Comparison of ENCODE assay signal across 8 cellular contexts in genomic region chr15:42133892-42134502, GRCh38. TPM values are rescaled to one million over a fixed set of nuclear protein-coding genes. Genes with fewer than 3 reads are reported as not detected.
DNase-seq lines count a peak whose midpoint lies in the region; ATAC-seq and TF ChIP-seq lines count a peak whose summit lies in the region.

No MANE protein-coding gene starts in this region.

- H3K9me3 ChIP-seq in PC-3 (ENCODE audit: low read length) = no peaks in the 10 kb centered on the region
- no peaks in the 10 kb centered on the region for H3K9me3 ChIP-seq in left ventricle myocardium inferior (replicated peaks)

- no peaks in the 10 kb centered on the region for H3K9me3 Mint-ChIP-seq in HFFc6

- DNase-seq in CMK (ENCODE audit: low read depth) = peak; percentile 27
- DNase-seq in HFFc6 = peak; percentile 35
- peak; percentile 79 for DNase-seq in PC-3
- peak; percentile 12 for DNase-seq in activated T-helper 1 cell treated with Interleukin-2 at 50 U/mL for 16 hours (ENCODE audit: low read depth)
- DNase-seq in left ventricle myocardium inferior = no peak
- DNase-seq in stimulated activated CD4-positive, alpha-beta T cell treated with anti-CD3 and anti-CD28 coated beads, Interleukin-1b, Interleukin-23, amount 100 ng/mL, for 48 hours = peak; percentile 72
- no peak for DNase-seq in cortex of kidney (lab: John Stamatoyannopoulos, UW)

- CTCF ChIA-PET in PC-3 (lab: Charles Lee) = interaction anchor here (0.6 to 3.8 kb wide), 2 partner anchors 9 to 49 kb away, joined by 3 to 19 read pairs; no protein-coding TSS in a partner anchor

- no peaks in the 10 kb centered on the region for H3K36me3 ChIP-seq in PC-3 (ENCODE audit: low read depth, low read length)
- no peaks in the 10 kb centered on the region for H3K36me3 ChIP-seq in left ventricle myocardium inferior

- H3K27ac ChIP-seq in PC-3 (ENCODE audit: low read length) (no peak overlapping the region), left ventricle myocardium inferior (replicated peaks) (no peak overlapping the region)

- no peaks in the 10 kb centered on the region for H4K20me1 ChIP-seq in PC-3 (ENCODE audit: low read length)

- H3K4me1 ChIP-seq in PC-3 (ENCODE audit: insufficient read depth, low read length) (peaks cover 17% of the 10 kb centered on the region), left ventricle myocardium inferior (no peaks in the 10 kb centered on the region)

- no peak overlapping the region for H3K4me3 ChIP-seq in PC-3 (ENCODE audit: low read length)
- H3K4me3 ChIP-seq in left ventricle myocardium inferior = no peak overlapping the region

- H3K4me2 ChIP-seq in PC-3 (ENCODE audit: low read length) = 0 out of 2 replicates have a peak overlapping the region, but pooled peaks have one; percentile 18

- no peaks in the 10 kb centered on the region for H3K9me2 ChIP-seq in PC-3 (replicated peaks; ENCODE audit: low read length)

- H3K27ac Mint-ChIP-seq in HFFc6 = no peak overlapping the region

- TF ChIP-seq CTCF in HFFc6 (IDR thresholded peaks at IDR 0.05) (peak; percentile 84), PC-3 (conservative IDR thresholded peaks at IDR 0.05; ENCODE audit: low read depth, low read length) (peak; percentile 94), left ventricle myocardium inferior (IDR thresholded peaks at IDR 0.05; ENCODE audit: borderline replicate concordance) (peak; percentile 60)

- ATAC-seq in PC-3 (peak; percentile 69), HG02938 (IDR thresholded peaks at IDR 0.05; ENCODE audit: unreplicated experiment) (no peak)

- peaks cover 10% of the 10 kb centered on the region for H3K4me1 Mint-ChIP-seq in HFFc6 (ENCODE audit: low read depth)

- no peaks in the 10 kb centered on the region for H3K36me3 Mint-ChIP-seq in HFFc6 (ENCODE audit: low read depth)

- H3K27me3 ChIP-seq in PC-3 (ENCODE audit: low read length) (no peaks in the 10 kb centered on the region), left ventricle myocardium inferior (ENCODE audit: low read depth) (peaks cover 9% of the 10 kb centered on the region)

- no TSS peak for BruUV-seq in PC-3 (replicated peaks; lab: Mats Ljungman, UMichigan)

- no peaks in the 10 kb centered on the region for H3F3A ChIP-seq in PC-3 (ENCODE audit: low read length, unreplicated experiment)

- no peaks in the 10 kb centered on the region for H3K79me2 ChIP-seq in PC-3 (ENCODE audit: low read length)

- peak overlapping the region; percentile 26; the same call in 1 of the 2 replicates for H2AFZ ChIP-seq in PC-3 (ENCODE audit: low read length)

- H3K9ac ChIP-seq in PC-3 (ENCODE audit: low read length) = no peak overlapping the region

- peaks cover 35% of the 10 kb centered on the region for H3K27me3 Mint-ChIP-seq in HFFc6 (ENCODE audit: insufficient read depth)

- POLR2A ChIA-PET in PC-3 (lab: Charles Lee; ENCODE audit: unreplicated experiment) = interaction anchor here (0.7 kb wide), 1 partner anchor 71 kb away, joined by 11 read pairs; no protein-coding TSS in a partner anchor

- intact Hi-C loops in PC-3 (cut with micrococcal nuclease) (no loop called here), left ventricle myocardium inferior (cut with micrococcal nuclease) (loop anchor here (10.0 kb wide), 1 partner anchor 59 kb away; no protein-coding TSS in a partner anchor)

- H3K4me3 Mint-ChIP-seq in HFFc6 = no peak overlapping the region; the same call in 1 of the 2 replicates

RNA-seq across cellular contexts. Expression of gene PLA2G4F, which starts 22.4 kb away (rescaled TPM):
- total RNA-seq in HFFc6 (2021; fragmentation: NEBNext Ultra II Directional; extraction: Animal tissue kit (Norgen Biotek cat#: 25700)) = not detected
- total RNA-seq in PC-3 (2014; rRNA removed) (5.5 and 5.8 TPM in 2 replicates), left ventricle myocardium inferior (2.1 TPM)

RNA-seq across cellular contexts. Expression of gene PLA2G4D, which starts 39.6 kb away (rescaled TPM):
- not detected for total RNA-seq in HFFc6 (2021; fragmentation: NEBNext Ultra II Directional; extraction: Animal tissue kit (Norgen Biotek cat#: 25700))
- total RNA-seq in PC-3 (2014; rRNA removed) (0.17 and 0.55 TPM in 2 replicates), left ventricle myocardium inferior (not detected)

Comparison
In these comparisons a context has a peak if more than half of its experiments do, and no peak if none do; other contexts are left out.
1. DNase-seq: peak in CMK (single experiment), HFFc6 (single experiment), PC-3 (single experiment), activated T-helper 1 cell treated with Interleukin-2 at 50 U/mL for 16 hours (single experiment) and stimulated activated CD4-positive, alpha-beta T cell treated with anti-CD3 and anti-CD28 coated beads, Interleukin-1b, Interleukin-23, amount 100 ng/mL, for 48 hours (single experiment); none in left ventricle myocardium inferior (single experiment) and cortex of kidney (single experiment).
2. Peak in every context shown above with its lines, with median percentiles within 50 percentile points of each other: CTCF ChIP-seq.